In the genomic region with DNA sequence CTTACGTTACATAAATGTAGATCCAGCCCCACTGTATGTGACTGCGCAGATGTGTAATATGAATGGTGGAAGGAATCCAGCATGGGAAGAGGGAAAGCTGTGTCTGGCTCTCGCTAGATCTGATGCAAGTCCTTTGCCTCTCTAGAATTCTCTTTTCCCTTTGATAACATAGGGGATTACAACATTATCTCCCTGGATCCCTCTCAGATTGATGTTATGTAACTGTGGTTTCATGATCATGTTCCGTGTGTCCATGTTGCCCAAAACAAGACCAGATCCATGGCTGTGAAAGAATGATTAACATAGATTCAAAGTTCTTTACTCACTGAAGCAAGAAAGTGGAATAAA, we compare ENCODE assay signal across 18 cellular contexts.
DNase-seq lines count a peak whose midpoint lies in the region; ATAC-seq and TF ChIP-seq lines count a peak whose summit lies in the region.
"Had no signal": no experiment of that assay in that cellular context is flagged by ENCODE, and none has a peak within 500 bp of the region (broad histone marks: within the 10 kb centered on the region; RNA-seq: fewer than 3 reads in every experiment).

No MANE protein-coding gene starts in this region.

- H3K9me3 ChIP-seq in SK-N-SH = no peaks in the 10 kb centered on the region
- no peaks in the 10 kb centered on the region for H3K9me3 ChIP-seq in PC-9 (ENCODE audit: insufficient read depth, low read depth)

- no peak overlapping the region for H3K4me3 ChIP-seq in SK-N-SH (ENCODE audit: low read depth in 2 of 2, low read length in 1 of 2)
- no peak overlapping the region for H3K4me3 ChIP-seq in cardiac fibroblast (replicated peaks in 1 of 2; ENCODE audit: low read depth in 2 of 2, low read length in 2 of 2)
- H3K4me3 ChIP-seq in PC-9 = no peak overlapping the region
- H3K4me3 ChIP-seq: lung had no signal

- H3K9ac ChIP-seq in SK-N-SH = no peak overlapping the region

- intact Hi-C loops in PC-9 (cut with micrococcal nuclease; ENCODE audit: unreplicated experiment) = no loop called here

- no TSS peak for BruUV-seq in PC-9 (replicated peaks; lab: Mats Ljungman, UMichigan)

- ATAC-seq in SK-N-SH treated with all-trans-retinoic acid at 6 μM for 48 hours = no peak
- ATAC-seq in left lobe of liver = peak; percentile 84
- ATAC-seq: HCT116, natural killer cell had no signal

- TF ChIP-seq CTCF in SK-N-SH (IDR thresholded peaks at IDR 0.05) = no peak
- TF ChIP-seq CTCF in cardiac fibroblast (IDR thresholded peaks at IDR 0.05; ENCODE audit: low read depth, low read length) = no peak
- TF ChIP-seq CTCF in PC-9 (conservative IDR thresholded peaks at IDR 0.05) = no peak

- H3K4me2 ChIP-seq in SK-N-SH = peak overlapping the region; percentile 59; the same call in 1 of the 2 replicates
- H3K4me2 ChIP-seq in PC-9 = no peak overlapping the region

- 94% methylated on average over 4 of the region's 4 CpGs for WGBS in SK-N-SH (ENCODE audit: low lambda C conversion rate)

- no peak for TF ChIP-seq EP300 in SK-N-SH (IDR thresholded peaks at IDR 0.05; ENCODE audit: borderline replicate concordance in 1 of 2, low read depth in 1 of 2, low read length in 1 of 2)

- no peak for DNase-seq in SK-N-SH
- peak; percentile 27 to 31 for DNase-seq in cardiac fibroblast (ENCODE audit: low read depth in 2 of 2)
- DNase-seq in left lobe of liver (ENCODE audit: low spot score) = no peak
- peak in 1 of 49 donors; percentile 30 for DNase-seq in substantia nigra (lab: John Stamatoyannopoulos, UW)
- no peak for DNase-seq in HPDE6-E6E7 (ENCODE audit: extremely low spot score)
- DNase-seq in PC-9 = no peak
- no peak for DNase-seq in HEK293T (ENCODE audit: extremely low spot score)
- DNase-seq: CD4-positive, alpha-beta memory T cell; cerebellar nuclear complex; effector memory CD4-positive, alpha-beta T cell; natural killer cell; NCI-H1694 treated with DMSO at 0.1 percent for 48 hours; NCI-H510A; SHP77 treated with DMSO at 0.1 percent for 48 hours; stimulated activated naive CD4-positive, alpha-beta T cell treated with Interleukin-2 at 50 U/mL for 16 hours had no signal

- peaks cover 0 to 20% of the 10 kb centered on the region in 2 experiments; a peak in 3 of 4 replicates for H3K4me1 ChIP-seq in SK-N-SH (ENCODE audit: control insufficient read depth in 1 of 2, insufficient read depth in 2 of 2, low read depth in 1 of 2, low read length in 1 of 2)
- H3K4me1 ChIP-seq in PC-9 (replicated peaks; ENCODE audit: insufficient read depth) = no peaks in the 10 kb centered on the region; the same call in 1 of the 2 replicates

- no peak for TF ChIP-seq RAD21 in SK-N-SH (IDR thresholded peaks at IDR 0.05; ENCODE audit: low read length)

- H3K79me2 ChIP-seq in SK-N-SH (ENCODE audit: insufficient read depth) (no peaks in the 10 kb centered on the region), PC-9 (ENCODE audit: low read depth) (no peaks in the 10 kb centered on the region)

- no peaks in the 10 kb centered on the region for H3K9me2 ChIP-seq in SK-N-SH
- no peaks in the 10 kb centered on the region for H3K9me2 ChIP-seq in PC-9 (ENCODE audit: insufficient read depth)

- peaks cover 14% of the 10 kb centered on the region for H3F3A ChIP-seq in SK-N-SH (replicated peaks; ENCODE audit: insufficient read depth)
- peaks cover 4% of the 10 kb centered on the region; the same call in 1 of the 2 replicates for H3F3A ChIP-seq in PC-9 (ENCODE audit: insufficient read depth, low read depth)

- no peaks in the 10 kb centered on the region for H3K27me3 ChIP-seq in SK-N-SH (ENCODE audit: insufficient read depth)
- no peaks in the 10 kb centered on the region for H3K27me3 ChIP-seq in PC-9 (ENCODE audit: insufficient read depth, low read depth)

- CTCF ChIA-PET in SK-N-SH (lab: Yijun Ruan, JAX) (no interaction called here), PC-9 (lab: Charles Lee) (no interaction called here), HEK293T (lab: Yijun Ruan, JAX) (no interaction called here)

- H3K27ac ChIP-seq in SK-N-SH (ENCODE audit: low read depth in 2 of 2, low read length in 1 of 2) = peak overlapping the region in 1 of 2 experiments; percentile 83; a peak in 2 of 4 replicates
- H3K27ac ChIP-seq in substantia nigra (ENCODE audit: low read depth, low read length, poor library complexity, severe bottlenecking) = peak overlapping the region; percentile 36
- no peak overlapping the region for H3K27ac ChIP-seq in PC-9

- H2AFZ ChIP-seq in SK-N-SH (ENCODE audit: low read depth) = no peak overlapping the region
- no peak overlapping the region for H2AFZ ChIP-seq in PC-9

- H4K20me1 ChIP-seq in SK-N-SH (ENCODE audit: insufficient read depth) (no peaks in the 10 kb centered on the region), PC-9 (ENCODE audit: insufficient read depth) (no peaks in the 10 kb centered on the region)

- H3K36me3 ChIP-seq in SK-N-SH (replicated peaks in 1 of 2; ENCODE audit: control insufficient read depth in 1 of 2, insufficient read depth in 2 of 2, low read length in 1 of 2) (no peaks in the 10 kb centered on the region), PC-9 (ENCODE audit: low read depth) (no peaks in the 10 kb centered on the region)

- POLR2A ChIA-PET in SK-N-SH (lab: Yijun Ruan, JAX) (no interaction called here), PC-9 (lab: Charles Lee; ENCODE audit: unreplicated experiment) (no interaction called here), HEK293T (lab: Yijun Ruan, JAX) (no interaction called here)

TF ChIP-seq in SK-N-SH, 30 proteins besides CTCF, POLR2A, EP300 and RAD21 (continues in another document):
- TF ChIP-seq CHD2 (IDR thresholded peaks at IDR 0.05; ENCODE audit: low read length, partially characterized antibody) (no peak), GABPA (IDR thresholded peaks at IDR 0.05; ENCODE audit: low read depth) (no peak), ELF1 (IDR thresholded peaks at IDR 0.05) (no peak)

TF ChIP-seq in SK-N-SH treated with all-trans-retinoic acid at 6 μM for 48 hours, 23 proteins besides CTCF, POLR2A, EP300 and RAD21 (continues in another document):
- TF ChIP-seq, protein P1, sequence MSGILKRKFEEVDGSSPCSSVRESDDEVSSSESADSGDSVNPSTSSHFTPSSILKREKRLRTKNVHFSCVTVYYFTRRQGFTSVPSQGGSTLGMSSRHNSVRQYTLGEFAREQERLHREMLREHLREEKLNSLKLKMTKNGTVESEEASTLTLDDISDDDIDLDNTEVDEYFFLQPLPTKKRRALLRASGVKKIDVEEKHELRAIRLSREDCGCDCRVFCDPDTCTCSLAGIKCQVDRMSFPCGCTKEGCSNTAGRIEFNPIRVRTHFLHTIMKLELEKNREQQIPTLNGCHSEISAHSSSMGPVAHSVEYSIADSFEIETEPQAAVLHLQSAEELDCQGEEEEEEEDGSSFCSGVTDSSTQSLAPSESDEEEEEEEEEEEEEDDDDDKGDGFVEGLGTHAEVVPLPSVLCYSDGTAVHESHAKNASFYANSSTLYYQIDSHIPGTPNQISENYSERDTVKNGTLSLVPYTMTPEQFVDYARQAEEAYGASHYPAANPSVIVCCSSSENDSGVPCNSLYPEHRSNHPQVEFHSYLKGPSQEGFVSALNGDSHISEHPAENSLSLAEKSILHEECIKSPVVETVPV (CRISPR knock-in tag; IDR thresholded peaks at IDR 0.05) = no peak
- no peak for TF ChIP-seq RARB (CRISPR knock-in tag; IDR thresholded peaks at IDR 0.05)
- TF ChIP-seq, protein P2, sequence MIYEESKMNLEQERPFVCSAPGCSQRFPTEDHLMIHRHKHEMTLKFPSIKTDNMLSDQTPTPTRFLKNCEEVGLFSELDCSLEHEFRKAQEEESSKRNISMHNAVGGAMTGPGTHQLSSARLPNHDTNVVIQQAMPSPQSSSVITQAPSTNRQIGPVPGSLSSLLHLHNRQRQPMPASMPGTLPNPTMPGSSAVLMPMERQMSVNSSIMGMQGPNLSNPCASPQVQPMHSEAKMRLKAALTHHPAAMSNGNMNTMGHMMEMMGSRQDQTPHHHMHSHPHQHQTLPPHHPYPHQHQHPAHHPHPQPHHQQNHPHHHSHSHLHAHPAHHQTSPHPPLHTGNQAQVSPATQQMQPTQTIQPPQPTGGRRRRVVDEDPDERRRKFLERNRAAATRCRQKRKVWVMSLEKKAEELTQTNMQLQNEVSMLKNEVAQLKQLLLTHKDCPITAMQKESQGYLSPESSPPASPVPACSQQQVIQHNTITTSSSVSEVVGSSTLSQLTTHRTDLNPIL (CRISPR knock-in tag; IDR thresholded peaks at IDR 0.05; ENCODE audit: low read depth) = no peak
- no peak for TF ChIP-seq ESRRG (CRISPR knock-in tag; IDR thresholded peaks at IDR 0.05)
- no peak for TF ChIP-seq TCF4 (CRISPR knock-in tag; IDR thresholded peaks at IDR 0.05; ENCODE audit: borderline replicate concordance)
- no peak for TF ChIP-seq ISL1 (CRISPR knock-in tag; IDR thresholded peaks at IDR 0.05)
- TF ChIP-seq OSR1 (CRISPR knock-in tag; IDR thresholded peaks at IDR 0.05) = no peak

TF ChIP-seq in HEK293T, 16 proteins besides CTCF, POLR2A, EP300 and RAD21:
- TF ChIP-seq FOXK2 (IDR thresholded peaks at IDR 0.05) (no peak), BHLHE40 (IDR thresholded peaks at IDR 0.05; ENCODE audit: borderline replicate concordance) (no peak), HDGF (IDR thresholded peaks at IDR 0.05; ENCODE audit: borderline replicate concordance) (no peak), FOXM1 (IDR thresholded peaks at IDR 0.05; ENCODE audit: borderline replicate concordance) (no peak), SP1 (IDR thresholded peaks at IDR 0.05) (no peak), L3MBTL2 (conservative IDR thresholded peaks at IDR 0.05) (no peak), SUZ12 (IDR thresholded peaks at IDR 0.05) (no peak), ZNF384 (IDR thresholded peaks at IDR 0.05) (no peak), CTBP1 (IDR thresholded peaks at IDR 0.05; ENCODE audit: borderline replicate concordance) (no peak), NFRKB (IDR thresholded peaks at IDR 0.05) (no peak), ARNT (IDR thresholded peaks at IDR 0.05) (no peak), ELF4 (IDR thresholded peaks at IDR 0.05) (no peak), FOXA1 (IDR thresholded peaks at IDR 0.05) (no peak), LEF1 (IDR thresholded peaks at IDR 0.05; ENCODE audit: borderline replicate concordance) (no peak), TARDBP (IDR thresholded peaks at IDR 0.05) (no peak)
- TF ChIP-seq, protein P3, sequence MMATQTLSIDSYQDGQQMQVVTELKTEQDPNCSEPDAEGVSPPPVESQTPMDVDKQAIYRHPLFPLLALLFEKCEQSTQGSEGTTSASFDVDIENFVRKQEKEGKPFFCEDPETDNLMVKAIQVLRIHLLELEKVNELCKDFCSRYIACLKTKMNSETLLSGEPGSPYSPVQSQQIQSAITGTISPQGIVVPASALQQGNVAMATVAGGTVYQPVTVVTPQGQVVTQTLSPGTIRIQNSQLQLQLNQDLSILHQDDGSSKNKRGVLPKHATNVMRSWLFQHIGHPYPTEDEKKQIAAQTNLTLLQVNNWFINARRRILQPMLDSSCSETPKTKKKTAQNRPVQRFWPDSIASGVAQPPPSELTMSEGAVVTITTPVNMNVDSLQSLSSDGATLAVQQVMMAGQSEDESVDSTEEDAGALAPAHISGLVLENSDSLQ (IDR thresholded peaks at IDR 0.05) = no peak

Comparison
In these comparisons a context has a peak if more than half of its experiments do, and no peak if none do; other contexts are left out.
1. DNase-seq: peak in cardiac fibroblast (2 of 2); none in SK-N-SH (single experiment), left lobe of liver (single experiment), HPDE6-E6E7 (single experiment), PC-9 (0 of 2) and HEK293T (single experiment).